10 cellular contexts compared by ENCODE assay signal in genomic region chr7:10708447-10708846, GRCh38.
DNase-seq lines count a peak whose midpoint lies in the region; ATAC-seq, FAIRE-seq and TF ChIP-seq lines count a peak whose summit lies in the region.
"Had no signal": no experiment of that assay in that cellular context is flagged by ENCODE, and none has a peak within 500 bp of the region (broad histone marks: within the 10 kb centered on the region; RNA-seq: fewer than 3 reads in every experiment).

No MANE protein-coding gene starts in this region.

- no peak overlapping the region for H3K27ac Mint-ChIP-seq in WTC11
- H3K27ac Mint-ChIP-seq: activated CD4-positive, alpha-beta T cell treated with anti-CD3 and anti-CD28 coated beads, Interleukin-2, amount 10 ng/mL, durations not matched to agents 7 days and 5 days had no signal

- no peaks in the 10 kb centered on the region for H3K79me1 ChIP-seq in neuronal stem cell (ENCODE audit: low read depth, low read length)

- POLR2A ChIA-PET in WTC11 (lab: Charles Lee), result no interaction called here

- DNase-seq in H54 (ENCODE audit: insufficient read length, low spot score), result no peak
- peak; percentile 35 for DNase-seq in NCI-H2107 (lab: John Stamatoyannopoulos, UW)
- peak; percentile 38 for DNase-seq in WTC11 (ENCODE audit: low spot score)
- peak; percentile 23 for DNase-seq in neuronal stem cell (ENCODE audit: low spot score)
- no peak for DNase-seq in Right ventricle myocardium superior
- DNase-seq in NK-92 treated with Interleukin-12 subunit alpha and Interleukin-12 subunit beta, amount 100 ng/mL, for 24 hours (lab: John Stamatoyannopoulos, UW), result no peak
- no peak for DNase-seq in LoVo (ENCODE audit: low spot score)
- DNase-seq in left ventricle myocardium inferior, result no peak
- DNase-seq: activated CD4-positive, alpha-beta T cell treated with anti-CD3 and anti-CD28 coated beads, Interleukin-2, amount 10 ng/mL, durations not matched to agents 7 days and 5 days; left lung had no signal

- no peaks in the 10 kb centered on the region for H3K27me3 Mint-ChIP-seq in WTC11 (ENCODE audit: low read depth)
- H3K27me3 Mint-ChIP-seq: activated CD4-positive, alpha-beta T cell treated with anti-CD3 and anti-CD28 coated beads, Interleukin-2, amount 10 ng/mL, durations not matched to agents 7 days and 5 days had no signal

- H3K23ac ChIP-seq in neuronal stem cell (ENCODE audit: low read depth, low read length, poor library complexity), result no peak overlapping the region

- peak; percentile 87 for ATAC-seq in WTC11
- ATAC-seq in Right ventricle myocardium superior (ENCODE audit: poor library complexity), result no peak
- ATAC-seq: left lung had no signal

- no peak overlapping the region for H3K18ac ChIP-seq in neuronal stem cell (ENCODE audit: low read length)

- peak; percentile 89 for FAIRE-seq in H54 (lab: Jason Lieb, UNC)

- no peak overlapping the region for H3K4me3 Mint-ChIP-seq in WTC11
- H3K4me3 Mint-ChIP-seq: activated CD4-positive, alpha-beta T cell treated with anti-CD3 and anti-CD28 coated beads, Interleukin-2, amount 10 ng/mL, durations not matched to agents 7 days and 5 days had no signal

- H3K27me3 ChIP-seq in neuronal stem cell (ENCODE audit: control insufficient read depth in 3 of 3, insufficient read depth in 3 of 3, low read depth in 1 of 3, low read length in 3 of 3), result no peaks in the 10 kb centered on the region
- H3K27me3 ChIP-seq in left ventricle myocardium inferior (ENCODE audit: low read depth), result no peaks in the 10 kb centered on the region
- H3K27me3 ChIP-seq: left lung had no signal

- H2AFZ ChIP-seq in neuronal stem cell (ENCODE audit: low read length), result no peak overlapping the region

- no peaks in the 10 kb centered on the region for H3K9me3 ChIP-seq in neuronal stem cell (replicated peaks in 1 of 2; ENCODE audit: control insufficient read depth in 2 of 2, insufficient read depth in 1 of 2, low read depth in 1 of 2, low read length in 2 of 2)
- no peaks in the 10 kb centered on the region for H3K9me3 ChIP-seq in left ventricle myocardium inferior (replicated peaks)
- H3K9me3 ChIP-seq: left lung had no signal

- H3K36me3 Mint-ChIP-seq in WTC11, result no peaks in the 10 kb centered on the region

- WGBS in neuronal stem cell (ENCODE audit: extremely low coverage in 2 of 2, insufficient read length in 2 of 2, insufficient replicate concordance in 1 of 2), 2 donors, result no CpG with 5 or more reads among the region's 5 CpGs

- H3K4me3 ChIP-seq in neuronal stem cell (ENCODE audit: low read length in 2 of 2) (no peak overlapping the region), left ventricle myocardium inferior (no peak overlapping the region)
- H3K4me3 ChIP-seq: left lung had no signal

- CTCF ChIA-PET in WTC11 (lab: Charles Lee), result interaction anchor here (0.7 to 1.4 kb wide), 3 partner anchors 9 to 71 kb away, joined by 3 to 6 read pairs (median 5); no protein-coding TSS in a partner anchor

- no peaks in the 10 kb centered on the region for H3K36me3 ChIP-seq in neuronal stem cell (replicated peaks in 1 of 2; ENCODE audit: control insufficient read depth in 2 of 2, insufficient read depth in 2 of 2, low read length in 2 of 2)
- no peaks in the 10 kb centered on the region for H3K36me3 ChIP-seq in left ventricle myocardium inferior
- H3K36me3 ChIP-seq: left lung had no signal

- H3K9ac ChIP-seq in neuronal stem cell (ENCODE audit: low read depth, low read length, poor library complexity), result no peak overlapping the region

- no peak for TF ChIP-seq POLR2A in H54 (IDR thresholded peaks at IDR 0.05; ENCODE audit: low read depth, low read length)

- intact Hi-C loops in Right ventricle myocardium superior (cut with DNase I), result no loop called here
- intact Hi-C loops in left ventricle myocardium inferior (cut with micrococcal nuclease), result no loop called here

- no peak overlapping the region for H2BK12ac ChIP-seq in neuronal stem cell (ENCODE audit: low read length)

- H3K4me1 ChIP-seq in neuronal stem cell (ENCODE audit: control insufficient read depth in 2 of 2, insufficient read depth in 1 of 2, low read depth in 1 of 2, low read length in 2 of 2) (no peaks in the 10 kb centered on the region), left ventricle myocardium inferior (no peaks in the 10 kb centered on the region)
- H3K4me1 ChIP-seq: left lung had no signal

- no peak overlapping the region for H3K4ac ChIP-seq in neuronal stem cell (ENCODE audit: low read length)

- H3K27ac ChIP-seq in neuronal stem cell (replicated peaks; ENCODE audit: low read length) (no peak overlapping the region), left ventricle myocardium inferior (replicated peaks) (no peak overlapping the region)
- H3K27ac ChIP-seq: left lung had no signal

- no peak overlapping the region for H2BK15ac ChIP-seq in neuronal stem cell (ENCODE audit: low read length)

- TF ChIP-seq CTCF in WTC11 (IDR thresholded peaks at IDR 0.05) (no peak), left ventricle myocardium inferior (IDR thresholded peaks at IDR 0.05; ENCODE audit: borderline replicate concordance) (no peak)

- H2AK5ac ChIP-seq in neuronal stem cell (ENCODE audit: low read depth, low read length), result no peak overlapping the region

- no peak overlapping the region for H3K4me2 ChIP-seq in neuronal stem cell (ENCODE audit: insufficient read depth, low read length, poor library complexity, severe bottlenecking)

- H4K91ac ChIP-seq in neuronal stem cell (ENCODE audit: low read depth, low read length, poor library complexity), result no peak overlapping the region

- H3K14ac ChIP-seq in neuronal stem cell (ENCODE audit: low read length), result no peak overlapping the region

- H3K4me1 Mint-ChIP-seq in WTC11, result no peaks in the 10 kb centered on the region
- H3K4me1 Mint-ChIP-seq: activated CD4-positive, alpha-beta T cell treated with anti-CD3 and anti-CD28 coated beads, Interleukin-2, amount 10 ng/mL, durations not matched to agents 7 days and 5 days had no signal

- no peak overlapping the region for H2BK5ac ChIP-seq in neuronal stem cell (ENCODE audit: low read length)

- H4K8ac ChIP-seq in neuronal stem cell (ENCODE audit: low read depth, low read length), result no peak overlapping the region

- no peak overlapping the region for H2BK120ac ChIP-seq in neuronal stem cell (ENCODE audit: low read depth, low read length)

- no peaks in the 10 kb centered on the region for H3K9me3 Mint-ChIP-seq in WTC11
- H3K9me3 Mint-ChIP-seq: activated CD4-positive, alpha-beta T cell treated with anti-CD3 and anti-CD28 coated beads, Interleukin-2, amount 10 ng/mL, durations not matched to agents 7 days and 5 days had no signal

TF ChIP-seq in WTC11, 78 proteins besides CTCF, POLR2A, EP300 and RAD21:
- TF ChIP-seq RELA (CRISPR knock-in tag; IDR thresholded peaks at IDR 0.05; ENCODE audit: borderline replicate concordance), result no peak
- no peak for TF ChIP-seq CREB1 (CRISPR knock-in tag; IDR thresholded peaks at IDR 0.05)
- no peak for TF ChIP-seq TEAD1 (CRISPR knock-in tag; IDR thresholded peaks at IDR 0.05)
- no peak for TF ChIP-seq ZNF263 (CRISPR knock-in tag; IDR thresholded peaks at IDR 0.05; ENCODE audit: low read depth)

Comparison
In these comparisons a context has a peak if more than half of its experiments do, and no peak if none do; other contexts are left out.
1. DNase-seq: peak in NCI-H2107 (single experiment), WTC11 (single experiment) and neuronal stem cell (single experiment); none in H54 (single experiment), Right ventricle myocardium superior (single experiment), NK-92 treated with Interleukin-12 subunit alpha and Interleukin-12 subunit beta, amount 100 ng/mL, for 24 hours (single experiment), LoVo (single experiment) and left ventricle myocardium inferior (single experiment).